ENCODE assay signal across 8 cellular contexts in genomic region chr1:39407889-39408640, GRCh38.
DNase-seq lines count a peak whose midpoint lies in the region; ATAC-seq, FAIRE-seq and TF ChIP-seq lines count a peak whose summit lies in the region.

No MANE protein-coding gene starts in this region.

- FAIRE-seq in small intestine (lab: Jason Lieb, UNC) = no peak

- peaks cover 2% of the 10 kb centered on the region; the same call in 1 of the 2 replicates for H3K4me1 ChIP-seq in BE2C
- H3K4me1 ChIP-seq in iPS-15b (ENCODE audit: control insufficient read depth, insufficient read depth, low read length) = peaks cover 18% of the 10 kb centered on the region
- peaks cover 0 to 18% of the 10 kb centered on the region in 2 donors for H3K4me1 ChIP-seq in small intestine (ENCODE audit: control insufficient read depth in 2 of 2, insufficient read depth in 1 of 2, low read depth in 1 of 2, low read length in 1 of 2)

- no peak for TF ChIP-seq CTCF in BE2C (IDR thresholded peaks at IDR 0.05; ENCODE audit: low read depth, low read length)
- no peak for TF ChIP-seq CTCF in HFFc6 (IDR thresholded peaks at IDR 0.05)
- no peak for TF ChIP-seq CTCF in WI38 (IDR thresholded peaks at IDR 0.05; ENCODE audit: low read depth, low read length)

- no peaks in the 10 kb centered on the region for H3K9me3 Mint-ChIP-seq in HFFc6

- H3K4me3 ChIP-seq in BE2C (ENCODE audit: low read depth, low read length) = peak overlapping the region; percentile 59
- H3K4me3 ChIP-seq in WI38 (ENCODE audit: low read depth, low read length) = peak overlapping the region; percentile 64
- peak overlapping the region; percentile 89 for H3K4me3 ChIP-seq in iPS-15b (ENCODE audit: low read depth, low read length)
- peak overlapping the region; percentile 53 to 78 for H3K4me3 ChIP-seq in small intestine (ENCODE audit: low read depth in 1 of 2, low read length in 2 of 2)

- H3K4me1 Mint-ChIP-seq in HFFc6 (ENCODE audit: low read depth) = peaks cover 72% of the 10 kb centered on the region

- ATAC-seq in HG03520 (IDR thresholded peaks at IDR 0.05; ENCODE audit: unreplicated experiment) (no peak), GM19395 (IDR thresholded peaks at IDR 0.05; ENCODE audit: unreplicated experiment) (no peak)

- H3K27me3 ChIP-seq in BE2C (no peaks in the 10 kb centered on the region), iPS-15b (ENCODE audit: control insufficient read depth, insufficient read depth, low read length) (no peaks in the 10 kb centered on the region), small intestine (ENCODE audit: control insufficient read depth in 2 of 2, insufficient read depth in 2 of 2, low read length in 2 of 2) (no peaks in the 10 kb centered on the region)

- peak overlapping the region; percentile 70 for H3K27ac Mint-ChIP-seq in HFFc6

- peak overlapping the region; percentile 84 to 90 for H3K27ac ChIP-seq in small intestine (ENCODE audit: low read depth in 1 of 2, low read length in 1 of 2)

- DNase-seq in BE2C = no peak
- no peak for DNase-seq in HFFc6
- peak; percentile 73 for DNase-seq in small intestine
- DNase-seq in NCI-H524 treated with DMSO at 0.1 percent for 48 hours (lab: John Stamatoyannopoulos, UW) = no peak

- H3K9me3 ChIP-seq in BE2C (no peaks in the 10 kb centered on the region), iPS-15b (ENCODE audit: control insufficient read depth, insufficient read depth, low read length) (no peaks in the 10 kb centered on the region), small intestine (ENCODE audit: control insufficient read depth, low read depth) (no peaks in the 10 kb centered on the region)

- H3K27me3 Mint-ChIP-seq in HFFc6 (ENCODE audit: insufficient read depth) = peaks cover 2% of the 10 kb centered on the region

- WGBS in small intestine, 3 donors = 4 to 11% (median 6%) methylated on average over 36 to 38 of the region's 38 CpGs

- H3K36me3 ChIP-seq in BE2C (no peaks in the 10 kb centered on the region), iPS-15b (ENCODE audit: control insufficient read depth, insufficient read depth, low read length) (no peaks in the 10 kb centered on the region), small intestine (ENCODE audit: control insufficient read depth in 2 of 2, insufficient read depth in 2 of 2, low read length in 2 of 2) (peaks cover 2% of the 10 kb centered on the region in 2 donors)

- peaks cover 28% of the 10 kb centered on the region for H3K36me3 Mint-ChIP-seq in HFFc6 (ENCODE audit: low read depth)

- H3K9ac ChIP-seq in iPS-15b (ENCODE audit: low read depth, low read length) = peak overlapping the region; percentile 83

- peak overlapping the region; percentile 89 for H3K4me3 Mint-ChIP-seq in HFFc6
